8 cellular contexts compared by ENCODE assay signal in the genomic region with DNA sequence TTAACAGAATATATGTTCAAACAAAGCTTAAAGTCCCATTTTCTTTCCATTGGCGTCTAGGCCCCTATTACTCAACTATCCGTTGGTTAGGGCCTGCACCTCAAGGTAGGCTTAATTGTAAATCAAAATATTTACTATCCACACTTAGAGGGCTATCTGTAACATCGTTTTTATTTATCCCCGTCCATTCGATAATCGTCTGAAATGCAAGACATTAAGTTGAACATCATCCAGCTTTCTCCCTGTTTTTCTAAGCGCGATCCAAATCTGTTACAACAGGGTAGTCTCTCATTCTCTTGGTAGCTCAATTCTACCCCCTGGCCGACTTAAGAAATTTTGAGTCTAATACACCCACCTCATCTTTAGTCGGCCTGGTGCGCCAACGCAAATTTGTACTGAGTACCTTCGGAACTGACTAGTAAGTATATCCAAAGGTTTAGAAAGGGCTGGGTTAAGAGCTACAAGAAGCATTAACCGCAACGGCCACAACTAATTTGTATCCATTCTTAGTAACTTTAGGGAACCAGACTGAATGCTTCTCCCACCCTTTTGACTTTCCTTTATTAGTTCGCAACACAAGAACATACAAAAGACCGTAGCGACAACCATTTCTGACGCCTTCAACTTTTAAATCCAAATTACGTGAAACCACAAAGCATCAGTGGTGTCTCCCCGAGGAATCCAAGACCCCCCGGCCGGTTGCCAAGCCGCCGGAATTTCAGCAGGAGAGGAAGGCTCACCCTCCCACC. TPM values are rescaled to one million over a fixed set of nuclear protein-coding genes. Genes with fewer than 3 reads are reported as not detected.
A peak's percentile ranks its signal among the peaks of the same experiment; 100 is the strongest.
DNase-seq lines count a peak whose midpoint lies in the region; ATAC-seq and TF ChIP-seq lines count a peak whose summit lies in the region.

No MANE protein-coding gene starts in this region.

- DNase-seq in DMS53 (lab: John Stamatoyannopoulos, UW) = peak; percentile 59
- DNase-seq in DMS53 treated with DMSO at 0.1 percent for 48 hours (lab: John Stamatoyannopoulos, UW; ENCODE audit: unreplicated experiment) = no peak
- peak; percentile 65 for DNase-seq in NCI-H69 (lab: John Stamatoyannopoulos, UW)
- peak; percentile 46 to 55 for DNase-seq in activated T-cell treated with anti-CD3 and anti-CD28 coated beads, Interleukin-2, amount 50 U/mL, for 48 hours
- DNase-seq in fibroblast of gingiva (ENCODE audit: low read depth) = peak; percentile 76
- no peak for DNase-seq in thoracic aorta (ENCODE audit: low spot score)

- peaks cover 6 to 21% of the 10 kb centered on the region in 2 donors for H3K4me1 ChIP-seq in thoracic aorta (ENCODE audit: control insufficient read depth in 1 of 2, low read depth in 2 of 2)

- H3K36me3 Mint-ChIP-seq in nephron (ENCODE audit: low read depth) = peaks cover 11% of the 10 kb centered on the region

- H3K4me3 ChIP-seq in thoracic aorta = peak overlapping the region; percentile 78

- no peaks in the 10 kb centered on the region for H3K27me3 ChIP-seq in thoracic aorta (replicated peaks; ENCODE audit: insufficient read depth)

- no peaks in the 10 kb centered on the region for H3K27me3 Mint-ChIP-seq in nephron (ENCODE audit: low read depth)

- ATAC-seq in thoracic aorta (ENCODE audit: insufficient number of reproducible peaks, low FRiP score, low read depth) = no peak
- no peak for ATAC-seq in GM18519 (IDR thresholded peaks at IDR 0.05; ENCODE audit: low FRiP score, unreplicated experiment)

- peaks cover 28% of the 10 kb centered on the region for H3K4me1 Mint-ChIP-seq in nephron

- no peaks in the 10 kb centered on the region for H3K36me3 ChIP-seq in thoracic aorta

- H3K9me3 Mint-ChIP-seq in nephron = no peaks in the 10 kb centered on the region

- no peaks in the 10 kb centered on the region for H3K9me3 ChIP-seq in thoracic aorta

- peak overlapping the region; percentile 97 to 98 (median 97) for H3K4me3 Mint-ChIP-seq in nephron

- H3K27ac ChIP-seq in thoracic aorta = peak overlapping the region; percentile 92 to 98

- H3K27ac Mint-ChIP-seq in nephron = peak overlapping the region; percentile 99 to 100 (median 99)

- TF ChIP-seq CTCF in nephron (IDR thresholded peaks at IDR 0.05; ENCODE audit: unreplicated experiment in 3 of 3) (no peak), thoracic aorta (IDR thresholded peaks at IDR 0.05) (no peak)

RNA-seq across cellular contexts. Expression of a gene that starts 1.1 kb away (rescaled TPM):
- 10 to 100 TPM; 45.1 to 80.6 TPM for total RNA-seq in thoracic aorta

Comparison
In these comparisons a context has a peak if more than half of its experiments do, and no peak if none do; other contexts are left out.
1. DNase-seq: peak in DMS53 (single experiment), NCI-H69 (single experiment), activated T-cell treated with anti-CD3 and anti-CD28 coated beads, Interleukin-2, amount 50 U/mL, for 48 hours (2 of 2) and fibroblast of gingiva (single experiment); none in DMS53 treated with DMSO at 0.1 percent for 48 hours (single experiment) and thoracic aorta (single experiment).